ENCODE assay signal across 2 cellular contexts in the genomic region with DNA sequence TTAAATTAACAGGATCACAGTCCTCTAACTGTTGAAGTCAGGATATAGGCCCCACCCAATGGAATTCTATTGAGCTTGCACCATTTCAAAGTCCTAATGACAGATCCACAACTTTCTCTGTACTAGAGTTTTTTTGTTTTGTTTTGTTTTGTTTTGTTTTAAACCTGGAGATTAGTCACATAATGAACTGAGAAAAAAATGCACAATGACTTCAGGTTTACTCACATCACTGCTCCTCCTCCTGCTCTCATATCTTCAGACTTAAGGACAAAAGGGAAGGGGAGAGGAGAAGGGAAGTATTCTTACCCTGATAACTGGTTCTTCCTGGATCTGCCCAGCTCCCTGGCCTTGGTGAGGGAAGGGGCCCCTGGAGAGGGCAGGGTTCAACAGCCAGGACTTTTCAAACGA.
TF ChIP-seq lines count a peak whose summit lies in the region.

No MANE protein-coding gene starts in this region.

TF ChIP-seq in GM23338, 12 proteins besides CTCF, POLR2A, EP300 and RAD21 (continued from another document and continues in another):
- TF ChIP-seq, protein P1, sequence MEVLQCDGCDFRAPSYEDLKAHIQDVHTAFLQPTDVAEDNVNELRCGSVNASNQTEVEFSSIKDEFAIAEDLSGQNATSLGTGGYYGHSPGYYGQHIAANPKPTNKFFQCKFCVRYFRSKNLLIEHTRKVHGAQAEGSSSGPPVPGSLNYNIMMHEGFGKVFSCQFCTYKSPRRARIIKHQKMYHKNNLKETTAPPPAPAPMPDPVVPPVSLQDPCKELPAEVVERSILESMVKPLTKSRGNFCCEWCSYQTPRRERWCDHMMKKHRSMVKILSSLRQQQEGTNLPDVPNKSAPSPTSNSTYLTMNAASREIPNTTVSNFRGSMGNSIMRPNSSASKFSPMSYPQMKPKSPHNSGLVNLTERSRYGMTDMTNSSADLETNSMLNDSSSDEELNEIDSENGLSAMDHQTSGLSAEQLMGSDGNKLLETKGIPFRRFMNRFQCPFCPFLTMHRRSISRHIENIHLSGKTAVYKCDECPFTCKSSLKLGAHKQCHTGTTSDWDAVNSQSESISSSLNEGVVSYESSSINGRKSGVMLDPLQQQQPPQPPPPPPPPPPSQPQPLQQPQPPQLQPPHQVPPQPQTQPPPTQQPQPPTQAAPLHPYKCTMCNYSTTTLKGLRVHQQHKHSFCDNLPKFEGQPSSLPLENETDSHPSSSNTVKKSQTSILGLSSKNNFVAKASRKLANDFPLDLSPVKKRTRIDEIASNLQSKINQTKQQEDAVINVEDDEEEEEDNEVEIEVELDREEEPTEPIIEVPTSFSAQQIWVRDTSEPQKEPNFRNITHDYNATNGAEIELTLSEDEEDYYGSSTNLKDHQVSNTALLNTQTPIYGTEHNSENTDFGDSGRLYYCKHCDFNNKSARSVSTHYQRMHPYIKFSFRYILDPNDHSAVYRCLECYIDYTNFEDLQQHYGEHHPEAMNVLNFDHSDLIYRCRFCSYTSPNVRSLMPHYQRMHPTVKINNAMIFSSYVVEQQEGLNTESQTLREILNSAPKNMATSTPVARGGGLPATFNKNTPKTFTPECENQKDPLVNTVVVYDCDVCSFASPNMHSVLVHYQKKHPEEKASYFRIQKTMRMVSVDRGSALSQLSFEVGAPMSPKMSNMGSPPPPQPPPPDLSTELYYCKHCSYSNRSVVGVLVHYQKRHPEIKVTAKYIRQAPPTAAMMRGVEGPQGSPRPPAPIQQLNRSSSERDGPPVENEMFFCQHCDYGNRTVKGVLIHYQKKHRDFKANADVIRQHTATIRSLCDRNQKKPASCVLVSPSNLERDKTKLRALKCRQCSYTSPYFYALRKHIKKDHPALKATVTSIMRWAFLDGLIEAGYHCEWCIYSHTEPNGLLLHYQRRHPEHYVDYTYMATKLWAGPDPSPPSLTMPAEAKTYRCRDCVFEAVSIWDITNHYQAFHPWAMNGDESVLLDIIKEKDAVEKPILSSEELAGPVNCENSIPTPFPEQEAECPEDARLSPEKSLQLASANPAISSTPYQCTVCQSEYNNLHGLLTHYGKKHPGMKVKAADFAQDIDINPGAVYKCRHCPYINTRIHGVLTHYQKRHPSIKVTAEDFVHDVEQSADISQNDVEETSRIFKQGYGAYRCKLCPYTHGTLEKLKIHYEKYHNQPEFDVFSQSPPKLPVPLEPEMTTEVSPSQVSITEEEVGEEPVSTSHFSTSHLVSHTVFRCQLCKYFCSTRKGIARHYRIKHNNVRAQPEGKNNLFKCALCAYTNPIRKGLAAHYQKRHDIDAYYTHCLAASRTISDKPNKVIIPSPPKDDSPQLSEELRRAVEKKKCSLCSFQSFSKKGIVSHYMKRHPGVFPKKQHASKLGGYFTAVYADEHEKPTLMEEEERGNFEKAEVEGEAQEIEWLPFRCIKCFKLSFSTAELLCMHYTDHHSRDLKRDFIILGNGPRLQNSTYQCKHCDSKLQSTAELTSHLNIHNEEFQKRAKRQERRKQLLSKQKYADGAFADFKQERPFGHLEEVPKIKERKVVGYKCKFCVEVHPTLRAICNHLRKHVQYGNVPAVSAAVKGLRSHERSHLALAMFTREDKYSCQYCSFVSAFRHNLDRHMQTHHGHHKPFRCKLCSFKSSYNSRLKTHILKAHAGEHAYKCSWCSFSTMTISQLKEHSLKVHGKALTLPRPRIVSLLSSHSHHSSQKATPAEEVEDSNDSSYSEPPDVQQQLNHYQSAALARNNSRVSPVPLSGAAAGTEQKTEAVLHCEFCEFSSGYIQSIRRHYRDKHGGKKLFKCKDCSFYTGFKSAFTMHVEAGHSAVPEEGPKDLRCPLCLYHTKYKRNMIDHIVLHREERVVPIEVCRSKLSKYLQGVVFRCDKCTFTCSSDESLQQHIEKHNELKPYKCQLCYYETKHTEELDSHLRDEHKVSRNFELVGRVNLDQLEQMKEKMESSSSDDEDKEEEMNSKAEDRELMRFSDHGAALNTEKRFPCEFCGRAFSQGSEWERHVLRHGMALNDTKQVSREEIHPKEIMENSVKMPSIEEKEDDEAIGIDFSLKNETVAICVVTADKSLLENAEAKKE (CRISPR knock-in tag; IDR thresholded peaks at IDR 0.05), result no peak
- TF ChIP-seq JUNB (IDR thresholded peaks at IDR 0.05; ENCODE audit: unreplicated experiment) (no peak), STAT1 (IDR thresholded peaks at IDR 0.05; ENCODE audit: unreplicated experiment) (no peak), ZNF331 (CRISPR knock-in tag; IDR thresholded peaks at IDR 0.05; ENCODE audit: low read depth) (no peak), EZH2phosphoT487 (IDR thresholded peaks at IDR 0.05; ENCODE audit: unreplicated experiment) (no peak), CREB1 (CRISPR knock-in tag; IDR thresholded peaks at IDR 0.05; ENCODE audit: low read depth) (no peak), ZNF114 (CRISPR knock-in tag; IDR thresholded peaks at IDR 0.05) (no peak), POLR2AphosphoS5 (IDR thresholded peaks at IDR 0.05; ENCODE audit: low read depth) (no peak)
- TF ChIP-seq, protein P2, sequence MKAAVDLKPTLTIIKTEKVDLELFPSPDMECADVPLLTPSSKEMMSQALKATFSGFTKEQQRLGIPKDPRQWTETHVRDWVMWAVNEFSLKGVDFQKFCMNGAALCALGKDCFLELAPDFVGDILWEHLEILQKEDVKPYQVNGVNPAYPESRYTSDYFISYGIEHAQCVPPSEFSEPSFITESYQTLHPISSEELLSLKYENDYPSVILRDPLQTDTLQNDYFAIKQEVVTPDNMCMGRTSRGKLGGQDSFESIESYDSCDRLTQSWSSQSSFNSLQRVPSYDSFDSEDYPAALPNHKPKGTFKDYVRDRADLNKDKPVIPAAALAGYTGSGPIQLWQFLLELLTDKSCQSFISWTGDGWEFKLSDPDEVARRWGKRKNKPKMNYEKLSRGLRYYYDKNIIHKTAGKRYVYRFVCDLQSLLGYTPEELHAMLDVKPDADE (IDR thresholded peaks at IDR 0.05), result no peak
- TF ChIP-seq, protein P3, sequence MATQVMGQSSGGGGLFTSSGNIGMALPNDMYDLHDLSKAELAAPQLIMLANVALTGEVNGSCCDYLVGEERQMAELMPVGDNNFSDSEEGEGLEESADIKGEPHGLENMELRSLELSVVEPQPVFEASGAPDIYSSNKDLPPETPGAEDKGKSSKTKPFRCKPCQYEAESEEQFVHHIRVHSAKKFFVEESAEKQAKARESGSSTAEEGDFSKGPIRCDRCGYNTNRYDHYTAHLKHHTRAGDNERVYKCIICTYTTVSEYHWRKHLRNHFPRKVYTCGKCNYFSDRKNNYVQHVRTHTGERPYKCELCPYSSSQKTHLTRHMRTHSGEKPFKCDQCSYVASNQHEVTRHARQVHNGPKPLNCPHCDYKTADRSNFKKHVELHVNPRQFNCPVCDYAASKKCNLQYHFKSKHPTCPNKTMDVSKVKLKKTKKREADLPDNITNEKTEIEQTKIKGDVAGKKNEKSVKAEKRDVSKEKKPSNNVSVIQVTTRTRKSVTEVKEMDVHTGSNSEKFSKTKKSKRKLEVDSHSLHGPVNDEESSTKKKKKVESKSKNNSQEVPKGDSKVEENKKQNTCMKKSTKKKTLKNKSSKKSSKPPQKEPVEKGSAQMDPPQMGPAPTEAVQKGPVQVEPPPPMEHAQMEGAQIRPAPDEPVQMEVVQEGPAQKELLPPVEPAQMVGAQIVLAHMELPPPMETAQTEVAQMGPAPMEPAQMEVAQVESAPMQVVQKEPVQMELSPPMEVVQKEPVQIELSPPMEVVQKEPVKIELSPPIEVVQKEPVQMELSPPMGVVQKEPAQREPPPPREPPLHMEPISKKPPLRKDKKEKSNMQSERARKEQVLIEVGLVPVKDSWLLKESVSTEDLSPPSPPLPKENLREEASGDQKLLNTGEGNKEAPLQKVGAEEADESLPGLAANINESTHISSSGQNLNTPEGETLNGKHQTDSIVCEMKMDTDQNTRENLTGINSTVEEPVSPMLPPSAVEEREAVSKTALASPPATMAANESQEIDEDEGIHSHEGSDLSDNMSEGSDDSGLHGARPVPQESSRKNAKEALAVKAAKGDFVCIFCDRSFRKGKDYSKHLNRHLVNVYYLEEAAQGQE (IDR thresholded peaks at IDR 0.05; ENCODE audit: unreplicated experiment), result no peak

TF ChIP-seq in WTC11, 78 proteins besides CTCF, POLR2A, EP300 and RAD21 (continued from another document):
- TF ChIP-seq, protein P4, sequence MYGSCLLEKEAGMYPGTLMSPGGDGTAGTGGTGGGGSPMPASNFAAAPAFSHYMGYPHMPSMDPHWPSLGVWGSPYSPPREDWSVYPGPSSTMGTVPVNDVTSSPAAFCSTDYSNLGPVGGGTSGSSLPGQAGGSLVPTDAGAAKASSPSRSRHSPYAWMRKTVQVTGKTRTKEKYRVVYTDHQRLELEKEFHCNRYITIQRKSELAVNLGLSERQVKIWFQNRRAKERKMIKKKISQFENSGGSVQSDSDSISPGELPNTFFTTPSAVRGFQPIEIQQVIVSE (CRISPR knock-in tag; IDR thresholded peaks at IDR 0.05; ENCODE audit: borderline replicate concordance), result no peak
- no peak for TF ChIP-seq ZNF416 (CRISPR knock-in tag; IDR thresholded peaks at IDR 0.05)
- TF ChIP-seq, protein P5, sequence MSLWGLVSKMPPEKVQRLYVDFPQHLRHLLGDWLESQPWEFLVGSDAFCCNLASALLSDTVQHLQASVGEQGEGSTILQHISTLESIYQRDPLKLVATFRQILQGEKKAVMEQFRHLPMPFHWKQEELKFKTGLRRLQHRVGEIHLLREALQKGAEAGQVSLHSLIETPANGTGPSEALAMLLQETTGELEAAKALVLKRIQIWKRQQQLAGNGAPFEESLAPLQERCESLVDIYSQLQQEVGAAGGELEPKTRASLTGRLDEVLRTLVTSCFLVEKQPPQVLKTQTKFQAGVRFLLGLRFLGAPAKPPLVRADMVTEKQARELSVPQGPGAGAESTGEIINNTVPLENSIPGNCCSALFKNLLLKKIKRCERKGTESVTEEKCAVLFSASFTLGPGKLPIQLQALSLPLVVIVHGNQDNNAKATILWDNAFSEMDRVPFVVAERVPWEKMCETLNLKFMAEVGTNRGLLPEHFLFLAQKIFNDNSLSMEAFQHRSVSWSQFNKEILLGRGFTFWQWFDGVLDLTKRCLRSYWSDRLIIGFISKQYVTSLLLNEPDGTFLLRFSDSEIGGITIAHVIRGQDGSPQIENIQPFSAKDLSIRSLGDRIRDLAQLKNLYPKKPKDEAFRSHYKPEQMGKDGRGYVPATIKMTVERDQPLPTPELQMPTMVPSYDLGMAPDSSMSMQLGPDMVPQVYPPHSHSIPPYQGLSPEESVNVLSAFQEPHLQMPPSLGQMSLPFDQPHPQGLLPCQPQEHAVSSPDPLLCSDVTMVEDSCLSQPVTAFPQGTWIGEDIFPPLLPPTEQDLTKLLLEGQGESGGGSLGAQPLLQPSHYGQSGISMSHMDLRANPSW (CRISPR knock-in tag; conservative IDR thresholded peaks at IDR 0.05; ENCODE audit: low read depth), result no peak
- no peak for TF ChIP-seq PRRX2 (CRISPR knock-in tag; IDR thresholded peaks at IDR 0.05)
